8 cellular contexts compared by ENCODE assay signal in genomic region chr7:35985126-35985754, GRCh38.
DNase-seq lines count a peak whose midpoint lies in the region; ATAC-seq, FAIRE-seq and TF ChIP-seq lines count a peak whose summit lies in the region.

No MANE protein-coding gene starts in this region.

- no peak overlapping the region for H3K4me3 ChIP-seq in ascending aorta
- no peak overlapping the region for H3K4me3 ChIP-seq in small intestine (ENCODE audit: low read depth in 1 of 2, low read length in 2 of 2)

- 13 to 18% (median 13%) methylated on average over 7 of the region's 7 CpGs for WGBS in small intestine, 3 donors

- no peaks in the 10 kb centered on the region for H3K9me3 ChIP-seq in ascending aorta
- no peaks in the 10 kb centered on the region for H3K9me3 ChIP-seq in small intestine (ENCODE audit: control insufficient read depth, low read depth)

- ATAC-seq in HG02642 (IDR thresholded peaks at IDR 0.05; ENCODE audit: poor library complexity, unreplicated experiment) (peak; percentile 94), GM21360 (IDR thresholded peaks at IDR 0.05; ENCODE audit: unreplicated experiment) (no peak)

- intact Hi-C loops in ascending aorta (cut with DNase I): loop anchor here (1.0 to 5.0 kb wide), 4 partner anchors 142 to 334 kb away; no protein-coding TSS in a partner anchor

- DNase-seq in NCI-H1417 treated with DMSO at 0.1 percent for 48 hours (lab: John Stamatoyannopoulos, UW) (peak; percentile 32), T-helper 9 cell (peak; percentile 70), ascending aorta (ENCODE audit: low spot score in 2 of 2) (peak in 1 of 2 donors; percentile 89), hypothalamus (lab: John Stamatoyannopoulos, UW) (peak in 44 of 51 donors; percentile 9 to 84 (median 64)), small intestine (peak; percentile 76)

- no peaks in the 10 kb centered on the region for H3K27me3 ChIP-seq in ascending aorta
- H3K27me3 ChIP-seq in small intestine (ENCODE audit: control insufficient read depth in 2 of 2, insufficient read depth in 2 of 2, low read length in 2 of 2): no peaks in the 10 kb centered on the region

- H3K4me1 ChIP-seq in ascending aorta (peaks cover 6 to 15% of the 10 kb centered on the region in 2 donors), small intestine (ENCODE audit: control insufficient read depth in 2 of 2, insufficient read depth in 1 of 2, low read depth in 1 of 2, low read length in 1 of 2) (no peaks in the 10 kb centered on the region)

- H3K36me3 ChIP-seq in ascending aorta: no peaks in the 10 kb centered on the region
- H3K36me3 ChIP-seq in small intestine (ENCODE audit: control insufficient read depth in 2 of 2, insufficient read depth in 2 of 2, low read length in 2 of 2): no peaks in the 10 kb centered on the region

- H3K27ac ChIP-seq in ascending aorta: no peak overlapping the region
- no peak overlapping the region for H3K27ac ChIP-seq in small intestine (ENCODE audit: low read depth in 1 of 2, low read length in 1 of 2)

- TF ChIP-seq CTCF in GM12872 (IDR thresholded peaks at IDR 0.05; ENCODE audit: insufficient read depth, low read depth, low read length) (peak; percentile 94), ascending aorta (IDR thresholded peaks at IDR 0.05) (peak; percentile 90 to 93 (median 93))

- FAIRE-seq in small intestine (lab: Jason Lieb, UNC): no peak
